ENCODE assay signal across 20 cellular contexts in genomic region chr6:79927758-79928157, GRCh38.
"Had no signal": no experiment of that assay in that cellular context is flagged by ENCODE, and none has a peak within 500 bp of the region (broad histone marks: within the 10 kb centered on the region; RNA-seq: fewer than 3 reads in every experiment).

No MANE protein-coding gene starts in this region.

- H3K4me1 Mint-ChIP-seq: immature natural killer cell; memory B cell; naive B cell; stimulated activated memory B cell treated with anti-CD40 and anti-IgM and Interleukin-4, amounts not matched to agents 10 μg/mL and 1 μg/mL and 100 μg/mL, for 72 hours had no signal

- H3K9me3 Mint-ChIP-seq: immature natural killer cell; memory B cell; nephron; stimulated activated memory B cell treated with anti-CD40 and anti-IgM and Interleukin-4, amounts not matched to agents 10 μg/mL and 1 μg/mL and 100 μg/mL, for 72 hours; stimulated activated naive CD8-positive, alpha-beta T cell treated with anti-CD3 and anti-CD28 coated beads, Interleukin-15, Interleukin-2, amounts not matched to agents 100 ng/mL and 50 ng/mL, for 24 hours had no signal

- H3K27me3 Mint-ChIP-seq: progenitor cell of endocrine pancreas had no signal

- H3K36me3 Mint-ChIP-seq: immature natural killer cell; memory B cell; naive B cell; stimulated activated memory B cell treated with anti-CD40 and anti-IgM and Interleukin-4, amounts not matched to agents 10 μg/mL and 1 μg/mL and 100 μg/mL, for 72 hours had no signal

- H3K27ac Mint-ChIP-seq: immature natural killer cell; memory B cell; naive B cell; nephron; progenitor cell of endocrine pancreas; stimulated activated memory B cell treated with anti-CD40 and anti-IgM and Interleukin-4, amounts not matched to agents 10 μg/mL and 1 μg/mL and 100 μg/mL, for 72 hours; stimulated activated naive CD8-positive, alpha-beta T cell treated with anti-CD3 and anti-CD28 coated beads, Interleukin-15, Interleukin-2, amounts not matched to agents 100 ng/mL and 50 ng/mL, for 24 hours had no signal

- ATAC-seq: lower lobe of right lung; pancreas; right cardiac atrium; stimulated activated memory B cell treated with anti-CD40 and anti-IgM and Interleukin-4, amounts not matched to agents 10 μg/mL and 1 μg/mL and 100 μg/mL, for 72 hours had no signal

- DNase-seq: effector memory CD4-positive, alpha-beta T cell; esophagus squamous epithelium; foreskin fibroblast; immature natural killer cell; left ventricle myocardium inferior; lower lobe of right lung; midbrain; naive B cell; occipital lobe; pancreas; right cardiac atrium; stimulated activated CD4-positive, alpha-beta T cell treated with anti-CD3 and anti-CD28 coated beads, Interleukin-4, amount 100 ng/mL, for 24 hours; tibial artery; upper lobe of left lung; uterus had no signal

- H3K4me3 Mint-ChIP-seq: immature natural killer cell; memory B cell; naive B cell; nephron; stimulated activated memory B cell treated with anti-CD40 and anti-IgM and Interleukin-4, amounts not matched to agents 10 μg/mL and 1 μg/mL and 100 μg/mL, for 72 hours; stimulated activated naive CD8-positive, alpha-beta T cell treated with anti-CD3 and anti-CD28 coated beads, Interleukin-15, Interleukin-2, amounts not matched to agents 100 ng/mL and 50 ng/mL, for 24 hours had no signal
